ENCODE assay signal across 8 cellular contexts in the genomic region with DNA sequence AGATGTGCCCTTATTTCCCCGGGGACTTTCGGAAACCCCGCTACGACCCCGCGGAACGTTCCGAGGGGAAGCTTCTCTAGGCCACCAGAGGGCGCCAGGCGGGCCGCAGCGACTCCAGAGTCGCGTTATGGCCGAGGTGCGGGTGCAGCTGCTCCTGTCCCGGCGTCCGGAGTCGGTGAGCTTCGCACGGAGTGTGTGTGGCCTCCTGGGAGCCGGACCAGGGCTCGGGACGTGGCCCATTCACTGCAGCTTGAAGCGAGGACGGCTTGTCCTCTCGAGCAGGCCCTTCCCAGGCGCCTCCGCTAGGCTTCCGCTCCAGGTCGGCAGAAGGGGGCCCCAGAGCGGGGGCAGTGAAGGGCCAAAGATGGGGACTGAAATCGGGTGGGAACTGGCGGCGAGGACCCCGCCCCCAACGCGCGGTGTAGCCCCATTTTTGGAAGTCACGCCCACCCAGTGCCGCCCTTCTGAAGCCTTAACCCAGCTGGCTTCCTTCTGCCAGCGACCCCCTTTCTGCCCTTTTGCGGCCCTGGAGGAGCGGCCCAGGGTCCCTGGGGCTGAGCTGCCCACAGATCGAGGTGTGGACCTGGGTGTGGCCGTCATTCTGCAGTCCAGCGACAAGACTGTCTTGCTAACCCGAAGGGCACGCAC. TPM values are rescaled to one million over a fixed set of nuclear protein-coding genes. Genes with fewer than 3 reads are reported as not detected.
A peak's percentile ranks its signal among the peaks of the same experiment; 100 is the strongest.
DNase-seq lines count a peak whose midpoint lies in the region; ATAC-seq, FAIRE-seq and TF ChIP-seq lines count a peak whose summit lies in the region.

A gene with protein sequence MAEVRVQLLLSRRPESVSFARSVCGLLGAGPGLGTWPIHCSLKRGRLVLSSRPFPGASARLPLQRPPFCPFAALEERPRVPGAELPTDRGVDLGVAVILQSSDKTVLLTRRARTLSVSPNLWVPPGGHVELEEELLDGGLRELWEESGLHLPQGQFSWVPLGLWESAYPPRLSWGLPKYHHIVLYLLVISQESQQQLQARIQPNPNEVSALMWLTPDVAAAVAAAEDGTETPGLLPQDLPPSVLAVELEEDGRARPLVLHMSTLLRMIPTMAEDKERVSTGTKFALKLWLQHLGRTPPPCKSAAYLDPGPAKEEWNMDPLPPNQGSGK (plus strand): TSS at position 117 of the 648 bp plus-strand sequence. CDS start 11 bp downstream, at position 128.

- H3K36me3 ChIP-seq in neuron (ENCODE audit: insufficient read depth, low read length) (peaks cover 60% of the 10 kb centered on the region), subcutaneous abdominal adipose tissue (ENCODE audit: control insufficient read depth in 5 of 5, insufficient read depth in 5 of 5, low read length in 5 of 5) (peaks cover 19 to 62% (median 55%) of the 10 kb centered on the region in 5 donors)

- H3K9ac ChIP-seq in subcutaneous abdominal adipose tissue (ENCODE audit: low read length in 5 of 5), result peak within 1 kb of the TSS in 4 of 5 donors; percentile 54 to 87 (median 76)

- H3K36me3 Mint-ChIP-seq in activated T-helper 17 cell treated with anti-CD3 and anti-CD28 coated beads, Interleukin-2, amount 50 U/mL, for 72 hours (ENCODE audit: low read depth), result peaks cover 31% of the 10 kb centered on the region

- H3K9me3 Mint-ChIP-seq in activated T-helper 17 cell treated with anti-CD3 and anti-CD28 coated beads, Interleukin-2, amount 50 U/mL, for 72 hours, result no peaks in the 10 kb centered on the region

- no peak within 1 kb of the TSS for H3K4me3 Mint-ChIP-seq in activated T-helper 17 cell treated with anti-CD3 and anti-CD28 coated beads, Interleukin-2, amount 50 U/mL, for 72 hours

- DNase-seq in D721Med (ENCODE audit: insufficient read length, low spot score) (peak; percentile 96), HuH-7 (ENCODE audit: low spot score) (peak; percentile 83), RKO (ENCODE audit: low spot score) (peak; percentile 79), fibroblast of villous mesenchyme (ENCODE audit: low read depth) (peak; percentile 75)

- H3K9me3 ChIP-seq in neuron (ENCODE audit: low read length) (no peaks in the 10 kb centered on the region), subcutaneous abdominal adipose tissue (ENCODE audit: control insufficient read depth in 5 of 5, low read length in 5 of 5) (no peaks in the 10 kb centered on the region)

- no peak for FAIRE-seq in D721Med (lab: Jason Lieb, UNC)

- H3K4me1 ChIP-seq in neuron (ENCODE audit: insufficient read depth, low read length), result peaks cover 3% of the 10 kb centered on the region
- H3K4me1 ChIP-seq in subcutaneous abdominal adipose tissue (ENCODE audit: control insufficient read depth in 5 of 5, insufficient read depth in 5 of 5, low read length in 5 of 5), result peaks cover 0 to 18% (median 15%) of the 10 kb centered on the region in 5 donors

- ATAC-seq in GM21360 (IDR thresholded peaks at IDR 0.05; ENCODE audit: unreplicated experiment), result peak; percentile 49
- peak; percentile 90 for ATAC-seq in activated T-helper 17 cell treated with anti-CD3 and anti-CD28 coated beads, Interleukin-2, amount 50 U/mL, for 72 hours (replicated peaks)

- H3K27me3 Mint-ChIP-seq in activated T-helper 17 cell treated with anti-CD3 and anti-CD28 coated beads, Interleukin-2, amount 50 U/mL, for 72 hours, result no peaks in the 10 kb centered on the region

- H2AFZ ChIP-seq in neuron (ENCODE audit: low read depth, low read length), result peak within 1 kb of the TSS; percentile 56

- H3K27ac ChIP-seq in subcutaneous abdominal adipose tissue (ENCODE audit: low read depth, low read length), result no peak within 1 kb of the TSS

- peaks cover 4% of the 10 kb centered on the region for H3K4me1 Mint-ChIP-seq in activated T-helper 17 cell treated with anti-CD3 and anti-CD28 coated beads, Interleukin-2, amount 50 U/mL, for 72 hours

- H3K27me3 ChIP-seq in neuron (ENCODE audit: insufficient read depth, low read length) (no peaks in the 10 kb centered on the region), subcutaneous abdominal adipose tissue (ENCODE audit: control insufficient read depth in 5 of 5, insufficient read depth in 4 of 5, low read length in 5 of 5) (no peaks in the 10 kb centered on the region)

- TF ChIP-seq CTCF in D721Med (IDR thresholded peaks at IDR 0.05; ENCODE audit: insufficient read depth, missing control alignments) (peak; percentile 89), fibroblast of villous mesenchyme (IDR thresholded peaks at IDR 0.05; ENCODE audit: insufficient read depth, low read depth, low read length) (peak; percentile 92)

- peak within 1 kb of the TSS; percentile 74 for H3K27ac Mint-ChIP-seq in activated T-helper 17 cell treated with anti-CD3 and anti-CD28 coated beads, Interleukin-2, amount 50 U/mL, for 72 hours

- peak within 1 kb of the TSS; percentile 71 for H3K4me3 ChIP-seq in fibroblast of villous mesenchyme (ENCODE audit: low read depth, low read length)
- peak within 1 kb of the TSS; percentile 48 for H3K4me3 ChIP-seq in neuron (ENCODE audit: low read length)
- H3K4me3 ChIP-seq in subcutaneous abdominal adipose tissue (ENCODE audit: low read depth in 1 of 5, low read length in 5 of 5), result peak within 1 kb of the TSS; percentile 66 to 86 (median 70)

RNA-seq across cellular contexts. Expression of the gene that starts here (rescaled TPM):
- total RNA-seq in activated T-helper 17 cell treated with anti-CD3 and anti-CD28 coated beads, Interleukin-2, amount 50 U/mL, for 72 hours, result 1 to 10 TPM; 2.3 to 2.7 TPM
- 6.0 and 6.8 TPM in 2 replicates for total RNA-seq in fibroblast of villous mesenchyme
